In genomic region chr2:160389875-160390274, GRCh38 we compare ENCODE assay signal across 12 cellular contexts.
DNase-seq lines count a peak whose midpoint lies in the region; TF ChIP-seq lines count a peak whose summit lies in the region.
"Had no signal": no experiment of that assay in that cellular context is flagged by ENCODE, and none has a peak within 500 bp of the region (broad histone marks: within the 10 kb centered on the region; RNA-seq: fewer than 3 reads in every experiment).

No MANE protein-coding gene starts in this region.

- H3K27ac Mint-ChIP-seq in dendritic cell treated with granulocyte-macrophage colony-stimulating factor and Interleukin-4, amounts not matched to agents 40 ng/mL and 50 ng/mL, for 4 days, result peak overlapping the region; percentile 62
- H3K27ac Mint-ChIP-seq in activated naive CD4-positive, alpha-beta T cell treated with anti-CD3 and anti-CD28 coated beads for 36 hours, result no peak overlapping the region
- H3K27ac Mint-ChIP-seq: stimulated activated memory B cell treated with anti-CD40 and anti-IgM and Interleukin-4, amounts not matched to agents 10 μg/mL and 1 μg/mL and 100 μg/mL, for 72 hours had no signal

- H3K9me3 Mint-ChIP-seq in dendritic cell treated with granulocyte-macrophage colony-stimulating factor and Interleukin-4, amounts not matched to agents 40 ng/mL and 50 ng/mL, for 4 days, result no peaks in the 10 kb centered on the region
- no peaks in the 10 kb centered on the region for H3K9me3 Mint-ChIP-seq in activated naive CD4-positive, alpha-beta T cell treated with anti-CD3 and anti-CD28 coated beads for 36 hours
- H3K9me3 Mint-ChIP-seq: stimulated activated memory B cell treated with anti-CD40 and anti-IgM and Interleukin-4, amounts not matched to agents 10 μg/mL and 1 μg/mL and 100 μg/mL, for 72 hours had no signal

- H3K36me3 ChIP-seq in osteoblast (ENCODE audit: insufficient read depth, low read length), result no peaks in the 10 kb centered on the region
- H3K36me3 ChIP-seq: WERI-Rb-1 had no signal

- H3K36me3 Mint-ChIP-seq in dendritic cell treated with granulocyte-macrophage colony-stimulating factor and Interleukin-4, amounts not matched to agents 40 ng/mL and 50 ng/mL, for 4 days (ENCODE audit: low read depth), result peaks cover 10% of the 10 kb centered on the region
- H3K36me3 Mint-ChIP-seq in activated naive CD4-positive, alpha-beta T cell treated with anti-CD3 and anti-CD28 coated beads for 36 hours (ENCODE audit: low read depth), result no peaks in the 10 kb centered on the region
- H3K36me3 Mint-ChIP-seq: stimulated activated memory B cell treated with anti-CD40 and anti-IgM and Interleukin-4, amounts not matched to agents 10 μg/mL and 1 μg/mL and 100 μg/mL, for 72 hours had no signal

- in situ Hi-C loops in GM13976 (cut with MboI; ENCODE audit: low sequenced_read_pairs, unreplicated experiment), result no loop called here

- H2AFZ ChIP-seq in osteoblast (ENCODE audit: low read length), result no peak overlapping the region

- H3K79me2 ChIP-seq in osteoblast (ENCODE audit: insufficient read depth, low read length), result peaks cover 92% of the 10 kb centered on the region

- DNase-seq in AG20443 (ENCODE audit: low spot score) (peak; percentile 37), LHCN-M2 (ENCODE audit: low read depth) (peak; percentile 83), osteoblast (ENCODE audit: insufficient read length, low spot score, missing footprints) (no peak), RPMI8226 (no peak), GM13976 (ENCODE audit: low spot score) (no peak), AML-193 (lab: John Stamatoyannopoulos, UW) (no peak)
- no peak for DNase-seq in activated naive CD4-positive, alpha-beta T cell treated with anti-CD3 and anti-CD28 coated beads for 36 hours
- DNase-seq: activated gamma-delta T cell, NCI-H2107, WERI-Rb-1 had no signal

- peaks cover 72% of the 10 kb centered on the region for H3K4me1 ChIP-seq in osteoblast (ENCODE audit: insufficient read depth, low read length)

- no peak overlapping the region for H3K4me3 ChIP-seq in osteoblast (ENCODE audit: insufficient read depth, low read length)

- peaks cover 73% of the 10 kb centered on the region for H3K4me1 Mint-ChIP-seq in dendritic cell treated with granulocyte-macrophage colony-stimulating factor and Interleukin-4, amounts not matched to agents 40 ng/mL and 50 ng/mL, for 4 days (ENCODE audit: low read depth)
- peaks cover 87% of the 10 kb centered on the region for H3K4me1 Mint-ChIP-seq in activated naive CD4-positive, alpha-beta T cell treated with anti-CD3 and anti-CD28 coated beads for 36 hours (ENCODE audit: low read depth)

- H4K20me1 ChIP-seq in osteoblast (ENCODE audit: insufficient read depth, low read length), result peaks cover 5% of the 10 kb centered on the region

- H3K27me3 Mint-ChIP-seq in dendritic cell treated with granulocyte-macrophage colony-stimulating factor and Interleukin-4, amounts not matched to agents 40 ng/mL and 50 ng/mL, for 4 days, result no peaks in the 10 kb centered on the region
- no peaks in the 10 kb centered on the region for H3K27me3 Mint-ChIP-seq in activated naive CD4-positive, alpha-beta T cell treated with anti-CD3 and anti-CD28 coated beads for 36 hours (ENCODE audit: low read depth)
- H3K27me3 Mint-ChIP-seq: stimulated activated memory B cell treated with anti-CD40 and anti-IgM and Interleukin-4, amounts not matched to agents 10 μg/mL and 1 μg/mL and 100 μg/mL, for 72 hours had no signal

- H3K4me3 Mint-ChIP-seq in dendritic cell treated with granulocyte-macrophage colony-stimulating factor and Interleukin-4, amounts not matched to agents 40 ng/mL and 50 ng/mL, for 4 days, result no peak overlapping the region
- no peak overlapping the region for H3K4me3 Mint-ChIP-seq in activated naive CD4-positive, alpha-beta T cell treated with anti-CD3 and anti-CD28 coated beads for 36 hours
- H3K4me3 Mint-ChIP-seq: stimulated activated memory B cell treated with anti-CD40 and anti-IgM and Interleukin-4, amounts not matched to agents 10 μg/mL and 1 μg/mL and 100 μg/mL, for 72 hours had no signal

- no peak for TF ChIP-seq CTCF in osteoblast (IDR thresholded peaks at IDR 0.05; ENCODE audit: extremely low read depth, low read depth, low read length)
- TF ChIP-seq CTCF in GM13976 (IDR thresholded peaks at IDR 0.05; ENCODE audit: borderline replicate concordance, control extremely low read depth, extremely low read depth, insufficient read depth, missing control alignments), result no peak

- CTCF ChIA-PET in activated naive CD4-positive, alpha-beta T cell treated with anti-CD3 and anti-CD28 coated beads for 36 hours (lab: Charles Lee), result interaction anchor here (2.2 kb wide), 1 partner anchor 13 kb away, joined by 5 read pairs; no protein-coding TSS in a partner anchor

- peak overlapping the region; percentile 94 for H3K27ac ChIP-seq in osteoblast (ENCODE audit: low read depth, low read length)
- H3K27ac ChIP-seq: WERI-Rb-1 had no signal

- no peaks in the 10 kb centered on the region for H3K27me3 ChIP-seq in osteoblast (ENCODE audit: insufficient read depth, low read length)

- intact Hi-C loops in dendritic cell treated with granulocyte-macrophage colony-stimulating factor and Interleukin-4, amounts not matched to agents 40 ng/mL and 50 ng/mL, for 4 days (cut with micrococcal nuclease), result loop anchor here (5.0 kb wide), 1 partner anchor 38 kb away; no protein-coding TSS in a partner anchor
- intact Hi-C loops in activated naive CD4-positive, alpha-beta T cell treated with anti-CD3 and anti-CD28 coated beads for 36 hours (cut with micrococcal nuclease), result loop anchor here (2.0 kb wide), 1 partner anchor 15 kb away; no protein-coding TSS in a partner anchor

- H3K9me3 ChIP-seq in osteoblast (ENCODE audit: low read depth, low read length), result no peaks in the 10 kb centered on the region

- H3K4me2 ChIP-seq in osteoblast (ENCODE audit: insufficient read depth, low read length), result peak overlapping the region; percentile 12

Comparison
In these comparisons a context has a peak if more than half of its experiments do, and no peak if none do; other contexts are left out.
1. DNase-seq: peak in AG20443 (single experiment) and LHCN-M2 (single experiment); none in osteoblast (single experiment), RPMI8226 (single experiment), GM13976 (single experiment), AML-193 (0 of 2) and activated naive CD4-positive, alpha-beta T cell treated with anti-CD3 and anti-CD28 coated beads for 36 hours (single experiment).